In the genomic region with DNA sequence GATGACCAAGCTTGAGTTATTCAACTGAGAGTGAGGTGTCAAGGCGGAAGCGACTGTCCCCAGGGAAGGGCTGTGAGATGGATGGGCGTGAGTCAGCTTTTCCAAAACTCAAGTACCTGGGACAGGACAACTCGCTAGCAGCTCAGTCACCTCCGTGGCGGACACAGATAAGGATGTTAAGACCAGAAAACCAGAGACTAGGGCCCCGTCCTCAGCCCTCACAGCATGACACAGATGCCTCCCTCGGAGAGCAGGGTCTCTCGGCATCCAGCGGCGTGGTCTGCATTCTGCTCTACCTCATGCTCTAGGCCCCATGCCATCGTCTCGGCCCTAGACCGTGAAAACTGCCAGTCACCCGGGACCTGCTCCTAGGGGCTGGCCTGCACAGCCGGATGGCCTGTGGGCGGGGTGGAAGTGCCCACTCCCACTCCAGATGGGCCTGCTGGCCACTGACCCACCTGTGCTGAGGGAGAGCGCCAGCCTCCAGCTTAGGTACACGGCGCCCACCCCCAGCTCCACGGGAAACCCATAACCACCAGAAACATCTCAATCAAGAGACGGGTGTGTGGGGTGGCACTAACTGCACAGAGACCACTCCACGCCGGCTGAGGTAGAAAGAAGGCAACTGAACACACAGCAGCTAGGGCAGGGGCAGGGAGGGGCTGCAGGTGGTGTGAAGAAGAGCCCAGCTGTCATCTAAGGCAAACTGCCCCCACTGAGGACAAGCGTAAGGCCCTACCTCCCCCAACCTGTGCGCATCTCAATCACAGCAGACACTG, we compare ENCODE assay signal across 1 cellular context.
TF ChIP-seq lines count a peak whose summit lies in the region.

No MANE protein-coding gene starts in this region.

TF ChIP-seq in SK-N-SH treated with all-trans-retinoic acid at 6 μM for 48 hours, 23 proteins besides CTCF, POLR2A, EP300 and RAD21:
- TF ChIP-seq OSR1 (CRISPR knock-in tag; IDR thresholded peaks at IDR 0.05) (no peak), TCF4 (CRISPR knock-in tag; IDR thresholded peaks at IDR 0.05; ENCODE audit: borderline replicate concordance) (no peak)
